8 cellular contexts compared by ENCODE assay signal in genomic region chr3:46976326-46977190, GRCh38. TPM values are rescaled to one million over a fixed set of nuclear protein-coding genes. Genes with fewer than 3 reads are reported as not detected.
DNase-seq lines count a peak whose midpoint lies in the region; TF ChIP-seq lines count a peak whose summit lies in the region.

CCDC12 (minus strand) TSS chr3:46976745; CDS start chr3:46976732, 13 bp downstream.

- H4K20me1 ChIP-seq in H9 (ENCODE audit: control insufficient read depth, insufficient read depth, insufficient read length): no peaks in the 10 kb centered on the region
- H4K20me1 ChIP-seq in MM.1S (ENCODE audit: insufficient read depth, low read length): peaks cover 16% of the 10 kb centered on the region

- peak within 1 kb of the TSS; percentile 99 for H3K18ac ChIP-seq in H9 (ENCODE audit: insufficient read length, low read depth, low read length)

- H3K9ac ChIP-seq in H9 (ENCODE audit: extremely low read depth, insufficient read length, low read length) (peak within 1 kb of the TSS; percentile 99), MM.1S (ENCODE audit: low read length) (peak within 1 kb of the TSS; percentile 89), stomach smooth muscle (ENCODE audit: low read length in 2 of 2) (peak within 1 kb of the TSS; percentile 94 to 95)

- peaks cover 2% of the 10 kb centered on the region; the same call in 1 of the 2 replicates for H3K4me1 ChIP-seq in H9 (ENCODE audit: insufficient read depth, low read length)
- H3K4me1 ChIP-seq in MM.1S (ENCODE audit: low read length): peaks cover 28% of the 10 kb centered on the region
- peaks cover 40% of the 10 kb centered on the region for H3K4me1 ChIP-seq in stomach smooth muscle (ENCODE audit: control insufficient read depth, insufficient read depth, low read length)

- no peak within 1 kb of the TSS for H2BK120ac ChIP-seq in H9 (ENCODE audit: low read depth, low read length, poor library complexity, severe bottlenecking)

- H3K36me3 Mint-ChIP-seq in H9 (ENCODE audit: insufficient read depth in 1 of 3, low read depth in 3 of 3) (peaks cover 15 to 24% (median 16%) of the 10 kb centered on the region in 3 experiments), neural crest cell (ENCODE audit: low read depth) (peaks cover 2% of the 10 kb centered on the region)

- H2AFZ ChIP-seq in H9 (ENCODE audit: low read length) (no peak within 1 kb of the TSS), MM.1S (ENCODE audit: low read length) (peak within 1 kb of the TSS; percentile 95)

- H4K91ac ChIP-seq in H9 (ENCODE audit: insufficient read length, low read depth, low read length): no peak within 1 kb of the TSS

- H3K4me3 ChIP-seq in MM.1S (ENCODE audit: low read length) (peak within 1 kb of the TSS; percentile 93), foreskin fibroblast (ENCODE audit: low read depth in 1 of 2, low read length in 2 of 2) (peak within 1 kb of the TSS; percentile 97 to 99), stomach smooth muscle (ENCODE audit: low read length in 2 of 2) (peak within 1 kb of the TSS; percentile 99 to 100)

- H3K27ac ChIP-seq in H9 (ENCODE audit: insufficient read length, low read depth, low read length): peak within 1 kb of the TSS; percentile 29
- peak within 1 kb of the TSS; percentile 77; the same call in 1 of the 2 replicates for H3K27ac ChIP-seq in MM.1S (ENCODE audit: low read length)
- H3K27ac ChIP-seq in stomach smooth muscle (ENCODE audit: low read length): peak within 1 kb of the TSS; percentile 84

- H2AK5ac ChIP-seq in H9 (ENCODE audit: insufficient read length, low read length): no peak within 1 kb of the TSS

- peaks cover 6% of the 10 kb centered on the region for H3K79me1 ChIP-seq in H9 (ENCODE audit: insufficient read depth, low read depth, low read length, poor library complexity, severe bottlenecking)

- H3K56ac ChIP-seq in H9 (ENCODE audit: insufficient read length, low read depth, low read length): no peak within 1 kb of the TSS

- H3K27me3 Mint-ChIP-seq in H9 (ENCODE audit: low read depth): no peaks in the 10 kb centered on the region; the same call in 1 of the 2 replicates
- H3K27me3 Mint-ChIP-seq in neural crest cell (ENCODE audit: low read depth): no peaks in the 10 kb centered on the region

- H3K4me1 Mint-ChIP-seq in H9: peaks cover 32 to 39% of the 10 kb centered on the region in 2 experiments
- H3K4me1 Mint-ChIP-seq in neural crest cell: peaks cover 45% of the 10 kb centered on the region

- H3K79me2 ChIP-seq in H9 (ENCODE audit: insufficient read depth, low read length) (peaks cover 28% of the 10 kb centered on the region), MM.1S (ENCODE audit: low read length) (peaks cover 62% of the 10 kb centered on the region)

- TF ChIP-seq CTCF in H9 (conservative IDR thresholded peaks at IDR 0.05): no peak
- no peak for TF ChIP-seq CTCF in MM.1S (IDR thresholded peaks at IDR 0.05; ENCODE audit: low read length)
- TF ChIP-seq CTCF in foreskin fibroblast (IDR thresholded peaks at IDR 0.05; ENCODE audit: low read depth, low read length): no peak
- TF ChIP-seq CTCF in neural crest cell (conservative IDR thresholded peaks at IDR 0.05): no peak

- no peaks in the 10 kb centered on the region for H3K9me3 ChIP-seq in H9 (ENCODE audit: control insufficient read depth, low read depth, low read length)
- H3K9me3 ChIP-seq in MM.1S (replicated peaks; ENCODE audit: insufficient read depth, low read length): no peaks in the 10 kb centered on the region
- no peaks in the 10 kb centered on the region for H3K9me3 ChIP-seq in stomach smooth muscle (ENCODE audit: control insufficient read depth in 2 of 2, low read length in 2 of 2)

- no peak within 1 kb of the TSS for H3K23ac ChIP-seq in H9 (ENCODE audit: insufficient read length, low read depth, low read length)

- no peak within 1 kb of the TSS for H2BK20ac ChIP-seq in H9 (ENCODE audit: low read depth, low read length, poor library complexity, severe bottlenecking)

- WGBS in H9 (ENCODE audit: extremely low coverage, insufficient read length, low lambda C conversion rate): no CpG with 5 or more reads among the region's 64 CpGs

- H3K9me3 Mint-ChIP-seq in H9 (peaks cover 0 to 3% of the 10 kb centered on the region in 2 experiments; a peak in 1 of 5 replicates), neural crest cell (no peaks in the 10 kb centered on the region)

- peak within 1 kb of the TSS; percentile 88 for H4K5ac ChIP-seq in H9 (ENCODE audit: insufficient read length, low read depth, low read length)

- no peak within 1 kb of the TSS for H3K4ac ChIP-seq in H9 (ENCODE audit: low read depth, low read length)

- peak within 1 kb of the TSS; percentile 98 to 99 for H3K4me3 Mint-ChIP-seq in H9
- H3K4me3 Mint-ChIP-seq in neural crest cell: peak within 1 kb of the TSS; percentile 100

- H2BK12ac ChIP-seq in H9 (ENCODE audit: insufficient read length, low read depth, low read length): no peak within 1 kb of the TSS

- H3K23me2 ChIP-seq in H9 (ENCODE audit: insufficient read length, low read depth, low read length, poor library complexity, severe bottlenecking): peaks cover 6% of the 10 kb centered on the region

- H3K27ac Mint-ChIP-seq in H9 (peak within 1 kb of the TSS; percentile 100), neural crest cell (ENCODE audit: unreplicated experiment) (peak within 1 kb of the TSS; percentile 100)

- no peak within 1 kb of the TSS for H2BK15ac ChIP-seq in H9 (ENCODE audit: low read depth, low read length)

- H3K36me3 ChIP-seq in MM.1S (replicated peaks; ENCODE audit: insufficient read depth, low read length) (no peaks in the 10 kb centered on the region), stomach smooth muscle (ENCODE audit: control insufficient read depth in 2 of 2, insufficient read depth in 2 of 2, low read length in 2 of 2) (peaks cover 0 to 3% of the 10 kb centered on the region in 2 donors)

- peaks cover 13% of the 10 kb centered on the region; the same call in 1 of the 2 replicates for H3F3A ChIP-seq in MM.1S (ENCODE audit: insufficient read depth, low read length)

- peak within 1 kb of the TSS; percentile 85 for H2BK5ac ChIP-seq in H9 (ENCODE audit: insufficient read length, low read length)

- DNase-seq in ELF-1 (ENCODE audit: low read depth, low spot score) (peak; percentile 97), H9 (peak; percentile 98), MM.1S (peak; percentile 98), SIG-M5 (lab: John Stamatoyannopoulos, UW) (peak; percentile 97), activated gamma-delta T cell treated with Interleukin-2 at 50 U/mL for 16 hours (peak; percentile 91), foreskin fibroblast (peak; percentile 99), neural crest cell (ENCODE audit: low read depth, low spot score) (peak; percentile 87)

- no peak within 1 kb of the TSS for H4K8ac ChIP-seq in H9 (replicated peaks; ENCODE audit: insufficient read length, low read depth, low read length)

- no peaks in the 10 kb centered on the region for H3K9me2 ChIP-seq in MM.1S (replicated peaks; ENCODE audit: insufficient read depth, low read length)

- H3K27me3 ChIP-seq in H9 (ENCODE audit: insufficient read depth, low read length): peaks cover 4% of the 10 kb centered on the region; the same call in 1 of the 2 replicates
- no peaks in the 10 kb centered on the region for H3K27me3 ChIP-seq in MM.1S (replicated peaks; ENCODE audit: insufficient read depth, low read length)
- H3K27me3 ChIP-seq in stomach smooth muscle (ENCODE audit: control insufficient read depth in 1 of 2, insufficient read depth in 2 of 2, low read length in 2 of 2): no peaks in the 10 kb centered on the region

- peak within 1 kb of the TSS; percentile 85 for H3K4me2 ChIP-seq in H9 (ENCODE audit: insufficient read depth, insufficient read length, low read length)
- peak within 1 kb of the TSS; percentile 81; the same call in 1 of the 2 replicates for H3K4me2 ChIP-seq in MM.1S (ENCODE audit: low read depth, low read length)

- H3T11ph ChIP-seq in H9 (ENCODE audit: low read length): no peak within 1 kb of the TSS

- peak within 1 kb of the TSS; percentile 99 for H3K14ac ChIP-seq in H9 (ENCODE audit: insufficient read depth, low read length)

RNA-seq across cellular contexts. Expression of gene CCDC12, which starts in this region (rescaled TPM):
- 49.1 and 54.0 TPM in 2 replicates for total RNA-seq in H9 (2021)
- 53.2 and 54.3 TPM in 2 replicates for total RNA-seq in neural crest cell

Comparison
In these comparisons a context has a peak if more than half of its experiments do, and no peak if none do; other contexts are left out.
1. Peak in every context shown above with its lines: DNase-seq, H3K4me3 ChIP-seq and H3K27ac ChIP-seq.
2. H3K27ac ChIP-seq: peak in every context shown above with its lines; median percentile 84 in stomach smooth muscle; 77 in MM.1S; 29 in H9.